1 cellular context compared by ENCODE assay signal in the genomic region with DNA sequence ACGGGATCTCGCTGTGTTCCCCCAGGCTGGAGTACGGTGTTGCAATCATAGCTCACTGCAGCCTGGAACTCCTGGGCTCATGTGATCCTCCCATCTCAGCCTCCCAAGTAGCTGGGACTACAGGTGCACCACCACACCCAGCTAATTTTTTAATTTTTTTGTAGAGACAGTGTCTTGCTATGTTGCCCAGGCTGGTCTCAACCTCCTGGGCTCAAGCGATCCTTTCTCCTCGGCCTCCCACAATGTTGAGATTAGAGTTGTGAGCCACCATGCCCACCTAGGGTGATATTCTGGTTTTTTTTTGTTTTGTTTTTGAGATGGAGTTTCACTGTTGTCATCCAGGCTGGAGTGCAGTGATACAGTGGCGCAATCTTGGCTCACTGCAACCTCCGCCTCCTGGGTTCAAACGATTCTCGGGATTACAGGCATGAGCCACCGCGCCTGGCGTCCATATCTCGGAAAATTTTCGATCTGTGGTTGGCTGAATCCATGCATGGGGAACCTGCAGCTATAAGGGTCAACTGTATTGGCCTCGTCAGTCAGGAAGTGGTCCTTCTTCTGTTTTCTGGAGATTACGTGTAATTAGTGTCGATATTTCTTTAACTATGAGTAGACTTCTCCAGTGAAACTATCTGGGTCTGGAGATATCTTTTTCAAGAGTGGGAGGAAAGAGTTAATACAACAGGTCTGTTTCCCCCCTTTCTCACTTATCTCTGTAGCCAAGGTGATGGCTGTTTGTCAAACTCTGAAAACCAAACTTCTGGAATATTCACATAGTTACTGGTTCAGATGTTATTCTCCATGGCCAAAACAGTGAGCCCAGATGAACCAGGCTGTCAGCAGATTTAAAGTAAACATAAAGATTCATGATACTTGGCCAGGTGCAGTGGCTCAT.
A peak's percentile ranks its signal among the peaks of the same experiment; 100 is the strongest.
TF ChIP-seq lines count a peak whose summit lies in the region.

No MANE protein-coding gene starts in this region.

TF ChIP-seq in K562, 482 proteins besides CTCF, POLR2A, EP300 and RAD21 (continued from another document and continues in another):
- TF ChIP-seq, protein P1, sequence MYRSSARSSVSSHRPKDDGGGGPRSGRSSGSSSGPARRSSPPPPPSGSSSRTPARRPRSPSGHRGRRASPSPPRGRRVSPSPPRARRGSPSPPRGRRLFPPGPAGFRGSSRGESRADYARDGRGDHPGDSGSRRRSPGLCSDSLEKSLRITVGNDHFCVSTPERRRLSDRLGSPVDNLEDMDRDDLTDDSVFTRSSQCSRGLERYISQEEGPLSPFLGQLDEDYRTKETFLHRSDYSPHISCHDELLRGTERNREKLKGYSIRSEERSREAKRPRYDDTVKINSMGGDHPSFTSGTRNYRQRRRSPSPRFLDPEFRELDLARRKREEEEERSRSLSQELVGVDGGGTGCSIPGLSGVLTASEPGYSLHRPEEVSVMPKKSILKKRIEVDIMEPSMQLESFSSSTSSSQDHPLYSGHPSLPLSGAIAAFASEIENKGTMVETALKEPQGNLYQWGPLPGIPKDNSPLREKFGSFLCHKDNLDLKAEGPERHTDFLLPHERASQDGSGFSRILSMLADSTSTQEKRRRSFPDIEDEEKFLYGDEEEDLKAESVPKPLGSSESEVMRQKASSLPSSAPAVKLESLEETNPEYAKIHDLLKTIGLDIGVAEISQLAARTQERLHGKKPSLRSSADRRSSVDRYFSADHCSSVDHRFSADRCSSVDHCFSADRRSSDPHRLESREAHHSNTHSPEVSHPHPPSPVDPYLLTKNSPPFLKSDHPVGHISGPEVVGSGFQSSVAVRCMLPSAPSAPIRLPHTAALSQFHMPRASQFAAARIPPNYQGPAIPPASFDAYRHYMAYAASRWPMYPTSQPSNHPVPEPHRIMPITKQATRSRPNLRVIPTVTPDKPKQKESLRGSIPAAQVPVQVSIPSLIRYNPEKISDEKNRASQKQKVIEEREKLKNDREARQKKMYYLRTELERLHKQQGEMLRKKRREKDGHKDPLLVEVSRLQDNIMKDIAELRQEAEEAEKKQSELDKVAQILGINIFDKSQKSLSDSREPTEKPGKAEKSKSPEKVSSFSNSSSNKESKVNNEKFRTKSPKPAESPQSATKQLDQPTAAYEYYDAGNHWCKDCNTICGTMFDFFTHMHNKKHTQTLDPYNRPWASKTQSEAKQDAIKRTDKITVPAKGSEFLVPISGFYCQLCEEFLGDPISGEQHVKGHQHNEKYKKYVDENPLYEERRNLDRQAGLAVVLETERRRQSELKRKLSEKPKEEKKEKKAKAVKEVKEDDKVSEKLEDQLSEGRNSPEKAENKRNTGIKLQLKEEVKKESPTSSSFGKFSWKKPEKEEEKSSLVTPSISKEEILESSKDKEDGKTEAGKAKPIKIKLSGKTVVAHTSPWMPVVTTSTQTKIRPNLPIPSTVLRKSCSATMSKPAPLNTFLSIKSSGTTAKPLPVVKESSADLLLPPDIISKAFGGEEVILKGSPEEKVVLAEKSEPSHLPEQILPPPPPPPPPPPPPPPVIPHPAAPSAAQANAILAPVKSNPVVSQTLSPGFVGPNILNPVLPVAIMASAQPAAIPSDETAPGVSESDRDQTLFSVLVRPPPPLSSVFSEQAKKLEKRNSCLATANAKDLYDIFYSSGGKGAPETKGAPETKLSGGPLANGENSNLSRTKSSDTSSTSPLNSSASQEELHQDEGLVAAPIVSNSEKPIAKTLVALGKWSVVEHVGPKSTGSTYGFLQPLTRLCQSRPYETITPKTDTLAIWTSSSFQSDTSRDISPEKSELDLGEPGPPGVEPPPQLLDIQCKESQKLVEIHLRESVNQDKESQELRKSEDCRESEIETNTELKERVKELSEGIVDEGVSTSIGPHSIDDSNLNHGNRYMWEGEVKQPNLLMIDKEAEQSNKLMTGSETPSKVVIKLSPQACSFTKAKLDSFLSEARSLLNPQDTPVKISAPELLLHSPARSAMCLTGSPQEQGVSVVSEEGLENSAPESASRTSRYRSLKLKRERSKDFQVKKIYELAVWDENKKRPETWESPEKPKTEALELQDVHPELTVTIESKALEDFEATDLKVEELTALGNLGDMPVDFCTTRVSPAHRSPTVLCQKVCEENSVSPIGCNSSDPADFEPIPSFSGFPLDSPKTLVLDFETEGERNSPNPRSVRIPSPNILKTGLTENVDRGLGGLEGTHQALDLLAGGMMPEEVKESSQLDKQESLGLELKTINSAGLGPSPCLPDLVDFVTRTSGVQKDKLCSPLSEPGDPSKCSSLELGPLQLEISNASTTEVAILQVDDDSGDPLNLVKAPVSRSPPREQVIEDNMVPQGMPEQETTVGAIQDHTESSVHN (IDR thresholded peaks at IDR 0.05; ENCODE audit: borderline replicate concordance in 1 of 2, low read depth in 1 of 2) = no peak
- TF ChIP-seq, protein P2, sequence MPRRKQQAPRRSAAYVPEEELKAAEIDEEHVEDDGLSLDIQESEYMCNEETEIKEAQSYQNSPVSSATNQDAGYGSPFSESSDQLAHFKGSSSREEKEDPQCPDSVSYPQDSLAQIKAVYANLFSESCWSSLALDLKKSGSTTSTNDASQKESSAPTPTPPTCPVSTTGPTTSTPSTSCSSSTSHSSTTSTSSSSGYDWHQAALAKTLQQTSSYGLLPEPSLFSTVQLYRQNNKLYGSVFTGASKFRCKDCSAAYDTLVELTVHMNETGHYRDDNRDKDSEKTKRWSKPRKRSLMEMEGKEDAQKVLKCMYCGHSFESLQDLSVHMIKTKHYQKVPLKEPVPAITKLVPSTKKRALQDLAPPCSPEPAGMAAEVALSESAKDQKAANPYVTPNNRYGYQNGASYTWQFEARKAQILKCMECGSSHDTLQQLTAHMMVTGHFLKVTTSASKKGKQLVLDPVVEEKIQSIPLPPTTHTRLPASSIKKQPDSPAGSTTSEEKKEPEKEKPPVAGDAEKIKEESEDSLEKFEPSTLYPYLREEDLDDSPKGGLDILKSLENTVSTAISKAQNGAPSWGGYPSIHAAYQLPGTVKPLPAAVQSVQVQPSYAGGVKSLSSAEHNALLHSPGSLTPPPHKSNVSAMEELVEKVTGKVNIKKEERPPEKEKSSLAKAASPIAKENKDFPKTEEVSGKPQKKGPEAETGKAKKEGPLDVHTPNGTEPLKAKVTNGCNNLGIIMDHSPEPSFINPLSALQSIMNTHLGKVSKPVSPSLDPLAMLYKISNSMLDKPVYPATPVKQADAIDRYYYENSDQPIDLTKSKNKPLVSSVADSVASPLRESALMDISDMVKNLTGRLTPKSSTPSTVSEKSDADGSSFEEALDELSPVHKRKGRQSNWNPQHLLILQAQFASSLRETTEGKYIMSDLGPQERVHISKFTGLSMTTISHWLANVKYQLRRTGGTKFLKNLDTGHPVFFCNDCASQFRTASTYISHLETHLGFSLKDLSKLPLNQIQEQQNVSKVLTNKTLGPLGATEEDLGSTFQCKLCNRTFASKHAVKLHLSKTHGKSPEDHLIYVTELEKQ (CRISPR knock-in tag; IDR thresholded peaks at IDR 0.05) = no peak
- TF ChIP-seq ASH1L (IDR thresholded peaks at IDR 0.05; ENCODE audit: borderline replicate concordance, low read depth, partially characterized antibody) (no peak), GATA2 (CRISPR knock-in tag; IDR thresholded peaks at IDR 0.05) (peak; percentile 78), NR3C1 (CRISPR knock-in tag; IDR thresholded peaks at IDR 0.05) (no peak), GABPB1 (CRISPR knock-in tag; IDR thresholded peaks at IDR 0.05) (no peak), IRF2 (CRISPR knock-in tag; IDR thresholded peaks at IDR 0.05) (no peak), ZNF79 (CRISPR knock-in tag; IDR thresholded peaks at IDR 0.05; ENCODE audit: low read depth) (no peak), MYC (IDR thresholded peaks at IDR 0.05; ENCODE audit: low read depth, low read length) (no peak), MYC (CRISPR knock-in tag; IDR thresholded peaks at IDR 0.05; ENCODE audit: borderline replicate concordance, low read depth) (no peak), ZZZ3 (IDR thresholded peaks at IDR 0.05) (no peak), ZBED1 (IDR thresholded peaks at IDR 0.05) (no peak), HEY1 (CRISPR knock-in tag; IDR thresholded peaks at IDR 0.05; ENCODE audit: borderline replicate concordance) (no peak), ZNF699 (CRISPR knock-in tag; IDR thresholded peaks at IDR 0.05; ENCODE audit: insufficient replicate concordance) (no peak), SRSF9 (IDR thresholded peaks at IDR 0.05; ENCODE audit: borderline replicate concordance, low read depth, low read length) (no peak), ZNF165 (CRISPR knock-in tag; IDR thresholded peaks at IDR 0.05; ENCODE audit: borderline replicate concordance) (no peak), RBM34 (IDR thresholded peaks at IDR 0.05; ENCODE audit: borderline replicate concordance, insufficient read depth, low read length) (no peak), TEAD2 (tag; IDR thresholded peaks at IDR 0.05) (no peak), ETV5 (CRISPR knock-in tag; IDR thresholded peaks at IDR 0.05; ENCODE audit: low read depth) (peak; percentile 85), KAT2B (IDR thresholded peaks at IDR 0.05; ENCODE audit: low read depth, low read length) (no peak), ZNF431 (CRISPR knock-in tag; IDR thresholded peaks at IDR 0.05) (no peak), GATAD2B (IDR thresholded peaks at IDR 0.05; ENCODE audit: borderline replicate concordance) (no peak)
- TF ChIP-seq, protein P3, sequence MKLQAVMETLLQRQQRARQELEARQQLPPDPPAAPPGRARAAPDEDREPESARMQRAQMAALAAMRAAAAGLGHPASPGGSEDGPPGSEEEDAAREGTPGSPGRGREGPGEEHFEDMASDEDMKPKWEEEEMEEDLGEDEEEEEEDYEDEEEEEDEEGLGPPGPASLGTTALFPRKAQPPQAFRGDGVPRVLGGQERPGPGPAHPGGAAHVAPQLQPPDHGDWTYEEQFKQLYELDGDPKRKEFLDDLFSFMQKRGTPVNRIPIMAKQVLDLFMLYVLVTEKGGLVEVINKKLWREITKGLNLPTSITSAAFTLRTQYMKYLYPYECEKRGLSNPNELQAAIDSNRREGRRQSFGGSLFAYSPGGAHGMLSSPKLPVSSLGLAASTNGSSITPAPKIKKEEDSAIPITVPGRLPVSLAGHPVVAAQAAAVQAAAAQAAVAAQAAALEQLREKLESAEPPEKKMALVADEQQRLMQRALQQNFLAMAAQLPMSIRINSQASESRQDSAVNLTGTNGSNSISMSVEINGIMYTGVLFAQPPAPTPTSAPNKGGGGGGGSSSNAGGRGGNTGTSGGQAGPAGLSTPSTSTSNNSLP (IDR thresholded peaks at IDR 0.05; ENCODE audit: borderline replicate concordance, low read depth, low read length) = no peak
- TF ChIP-seq, protein P4, sequence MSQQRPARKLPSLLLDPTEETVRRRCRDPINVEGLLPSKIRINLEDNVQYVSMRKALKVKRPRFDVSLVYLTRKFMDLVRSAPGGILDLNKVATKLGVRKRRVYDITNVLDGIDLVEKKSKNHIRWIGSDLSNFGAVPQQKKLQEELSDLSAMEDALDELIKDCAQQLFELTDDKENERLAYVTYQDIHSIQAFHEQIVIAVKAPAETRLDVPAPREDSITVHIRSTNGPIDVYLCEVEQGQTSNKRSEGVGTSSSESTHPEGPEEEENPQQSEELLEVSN (IDR thresholded peaks at IDR 0.05; ENCODE audit: borderline replicate concordance in 1 of 2, extremely low read depth in 1 of 2, insufficient read depth in 1 of 2, insufficient read length in 1 of 2, low read depth in 1 of 2, low read length in 1 of 2, poor library complexity in 1 of 2, severe bottlenecking in 1 of 2) = no peak
- TF ChIP-seq, protein P5, sequence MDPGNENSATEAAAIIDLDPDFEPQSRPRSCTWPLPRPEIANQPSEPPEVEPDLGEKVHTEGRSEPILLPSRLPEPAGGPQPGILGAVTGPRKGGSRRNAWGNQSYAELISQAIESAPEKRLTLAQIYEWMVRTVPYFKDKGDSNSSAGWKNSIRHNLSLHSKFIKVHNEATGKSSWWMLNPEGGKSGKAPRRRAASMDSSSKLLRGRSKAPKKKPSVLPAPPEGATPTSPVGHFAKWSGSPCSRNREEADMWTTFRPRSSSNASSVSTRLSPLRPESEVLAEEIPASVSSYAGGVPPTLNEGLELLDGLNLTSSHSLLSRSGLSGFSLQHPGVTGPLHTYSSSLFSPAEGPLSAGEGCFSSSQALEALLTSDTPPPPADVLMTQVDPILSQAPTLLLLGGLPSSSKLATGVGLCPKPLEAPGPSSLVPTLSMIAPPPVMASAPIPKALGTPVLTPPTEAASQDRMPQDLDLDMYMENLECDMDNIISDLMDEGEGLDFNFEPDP (CRISPR knock-in tag; IDR thresholded peaks at IDR 0.05) = no peak
- TF ChIP-seq, protein P6, sequence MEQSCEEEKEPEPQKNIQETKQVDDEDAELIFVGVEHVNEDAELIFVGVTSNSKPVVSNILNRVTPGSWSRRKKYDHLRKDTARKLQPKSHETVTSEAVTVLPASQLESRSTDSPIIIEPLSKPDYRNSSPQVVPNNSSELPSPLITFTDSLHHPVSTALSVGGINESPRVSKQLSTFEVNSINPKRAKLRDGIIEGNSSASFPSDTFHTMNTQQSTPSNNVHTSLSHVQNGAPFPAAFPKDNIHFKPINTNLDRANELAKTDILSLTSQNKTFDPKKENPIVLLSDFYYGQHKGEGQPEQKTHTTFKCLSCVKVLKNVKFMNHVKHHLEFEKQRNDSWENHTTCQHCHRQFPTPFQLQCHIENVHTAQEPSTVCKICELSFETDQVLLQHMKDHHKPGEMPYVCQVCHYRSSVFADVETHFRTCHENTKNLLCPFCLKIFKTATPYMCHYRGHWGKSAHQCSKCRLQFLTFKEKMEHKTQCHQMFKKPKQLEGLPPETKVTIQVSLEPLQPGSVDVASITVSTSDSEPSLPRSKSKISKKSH (CRISPR knock-in tag; IDR thresholded peaks at IDR 0.05) = no peak
- TF ChIP-seq, protein P7, sequence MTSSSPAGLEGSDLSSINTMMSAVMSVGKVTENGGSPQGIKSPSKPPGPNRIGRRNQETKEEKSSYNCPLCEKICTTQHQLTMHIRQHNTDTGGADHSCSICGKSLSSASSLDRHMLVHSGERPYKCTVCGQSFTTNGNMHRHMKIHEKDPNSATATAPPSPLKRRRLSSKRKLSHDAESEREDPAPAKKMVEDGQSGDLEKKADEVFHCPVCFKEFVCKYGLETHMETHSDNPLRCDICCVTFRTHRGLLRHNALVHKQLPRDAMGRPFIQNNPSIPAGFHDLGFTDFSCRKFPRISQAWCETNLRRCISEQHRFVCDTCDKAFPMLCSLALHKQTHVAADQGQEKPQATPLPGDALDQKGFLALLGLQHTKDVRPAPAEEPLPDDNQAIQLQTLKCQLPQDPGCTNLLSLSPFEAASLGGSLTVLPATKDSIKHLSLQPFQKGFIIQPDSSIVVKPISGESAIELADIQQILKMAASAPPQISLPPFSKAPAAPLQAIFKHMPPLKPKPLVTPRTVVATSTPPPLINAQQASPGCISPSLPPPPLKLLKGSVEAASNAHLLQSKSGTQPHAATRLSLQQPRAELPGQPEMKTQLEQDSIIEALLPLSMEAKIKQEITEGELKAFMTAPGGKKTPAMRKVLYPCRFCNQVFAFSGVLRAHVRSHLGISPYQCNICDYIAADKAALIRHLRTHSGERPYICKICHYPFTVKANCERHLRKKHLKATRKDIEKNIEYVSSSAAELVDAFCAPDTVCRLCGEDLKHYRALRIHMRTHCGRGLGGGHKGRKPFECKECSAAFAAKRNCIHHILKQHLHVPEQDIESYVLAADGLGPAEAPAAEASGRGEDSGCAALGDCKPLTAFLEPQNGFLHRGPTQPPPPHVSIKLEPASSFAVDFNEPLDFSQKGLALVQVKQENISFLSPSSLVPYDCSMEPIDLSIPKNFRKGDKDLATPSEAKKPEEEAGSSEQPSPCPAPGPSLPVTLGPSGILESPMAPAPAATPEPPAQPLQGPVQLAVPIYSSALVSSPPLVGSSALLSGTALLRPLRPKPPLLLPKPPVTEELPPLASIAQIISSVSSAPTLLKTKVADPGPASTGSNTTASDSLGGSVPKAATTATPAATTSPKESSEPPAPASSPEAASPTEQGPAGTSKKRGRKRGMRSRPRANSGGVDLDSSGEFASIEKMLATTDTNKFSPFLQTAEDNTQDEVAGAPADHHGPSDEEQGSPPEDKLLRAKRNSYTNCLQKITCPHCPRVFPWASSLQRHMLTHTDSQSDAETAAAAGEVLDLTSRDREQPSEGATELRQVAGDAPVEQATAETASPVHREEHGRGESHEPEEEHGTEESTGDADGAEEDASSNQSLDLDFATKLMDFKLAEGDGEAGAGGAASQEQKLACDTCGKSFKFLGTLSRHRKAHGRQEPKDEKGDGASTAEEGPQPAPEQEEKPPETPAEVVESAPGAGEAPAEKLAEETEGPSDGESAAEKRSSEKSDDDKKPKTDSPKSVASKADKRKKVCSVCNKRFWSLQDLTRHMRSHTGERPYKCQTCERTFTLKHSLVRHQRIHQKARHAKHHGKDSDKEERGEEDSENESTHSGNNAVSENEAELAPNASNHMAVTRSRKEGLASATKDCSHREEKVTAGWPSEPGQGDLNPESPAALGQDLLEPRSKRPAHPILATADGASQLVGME (CRISPR knock-in tag; IDR thresholded peaks at IDR 0.05) = no peak
